In genomic region chrX:1727531-1728027, GRCh38 we compare ENCODE assay signal across 14 cellular contexts.
A peak's percentile ranks its signal among the peaks of the same experiment; 100 is the strongest.
DNase-seq lines count a peak whose midpoint lies in the region; ATAC-seq and TF ChIP-seq lines count a peak whose summit lies in the region.
"Had no signal": no experiment of that assay in that cellular context is flagged by ENCODE, and none has a peak within 500 bp of the region (broad histone marks: within the 10 kb centered on the region; RNA-seq: fewer than 3 reads in every experiment).

No MANE protein-coding gene starts in this region.

- H3K27me3 ChIP-seq in HUES48 (ENCODE audit: control insufficient read depth, insufficient read depth, low read length) = no peaks in the 10 kb centered on the region

- no peak overlapping the region for H3K9ac ChIP-seq in HUES48 (ENCODE audit: low read depth, low read length)

- H3K27me3 Mint-ChIP-seq in WTC11 (ENCODE audit: low read depth) = no peaks in the 10 kb centered on the region
- H3K27me3 Mint-ChIP-seq: brain; CD8-positive, alpha-beta memory T cell had no signal

- H3K4me3 ChIP-seq in HUES48 (ENCODE audit: low read depth, low read length) = no peak overlapping the region
- H3K4me3 ChIP-seq: K562 had no signal

- DNase-seq in Caki2 (ENCODE audit: low read depth) = peak; percentile 91
- DNase-seq in WTC11 (ENCODE audit: low spot score) = peak; percentile 50
- DNase-seq in kidney tubule cell (ENCODE audit: low spot score) = peak; percentile 92
- no peak for DNase-seq in stimulated activated effector memory CD8-positive, alpha-beta T cell treated with anti-CD3 and anti-CD28 coated beads, Interleukin-12 subunit alpha, Interleukin-12 subunit beta, amount 100 ng/mL, for 72 hours (ENCODE audit: low spot score in 2 of 2)
- DNase-seq in ureter (ENCODE audit: low spot score) = no peak
- DNase-seq in NCI-H146 (lab: John Stamatoyannopoulos, UW) = no peak
- DNase-seq: CD8-positive, alpha-beta memory T cell; HCEC 1CT; posterior cingulate gyrus; stimulated activated CD4-positive, alpha-beta T cell treated with anti-CD3 and anti-CD28 coated beads, Interleukin-4, amount 100 ng/mL, for 24 hours had no signal

- no peak for TF ChIP-seq CTCF in WTC11 (IDR thresholded peaks at IDR 0.05)

- H3K36me3 Mint-ChIP-seq in WTC11 = no peaks in the 10 kb centered on the region
- peaks cover 16% of the 10 kb centered on the region for H3K36me3 Mint-ChIP-seq in stimulated activated effector memory CD8-positive, alpha-beta T cell treated with anti-CD3 and anti-CD28 coated beads, Interleukin-12 subunit alpha, Interleukin-12 subunit beta, amount 100 ng/mL, for 72 hours
- H3K36me3 Mint-ChIP-seq: brain had no signal

- POLR2A ChIA-PET in WTC11 (lab: Charles Lee) = no interaction called here

- CTCF ChIA-PET in WTC11 (lab: Charles Lee) = no interaction called here

- H3K36me3 ChIP-seq in HUES48 (ENCODE audit: control insufficient read depth, insufficient read depth, low read length) = no peaks in the 10 kb centered on the region

- no peak overlapping the region for H3K4me3 Mint-ChIP-seq in WTC11
- H3K4me3 Mint-ChIP-seq in stimulated activated effector memory CD8-positive, alpha-beta T cell treated with anti-CD3 and anti-CD28 coated beads, Interleukin-12 subunit alpha, Interleukin-12 subunit beta, amount 100 ng/mL, for 72 hours = no peak overlapping the region
- H3K4me3 Mint-ChIP-seq: brain; CD8-positive, alpha-beta memory T cell had no signal

- ATAC-seq in WTC11 (peak; percentile 94), GM19455 (IDR thresholded peaks at IDR 0.05; ENCODE audit: unreplicated experiment) (no peak)
- no peak for ATAC-seq in stimulated activated effector memory CD8-positive, alpha-beta T cell treated with anti-CD3 and anti-CD28 coated beads, Interleukin-12 subunit alpha, Interleukin-12 subunit beta, amount 100 ng/mL, for 72 hours
- ATAC-seq: K562 had no signal

- H3K4me1 ChIP-seq in HUES48 (ENCODE audit: control insufficient read depth, insufficient read depth, low read length) = no peaks in the 10 kb centered on the region

- no peaks in the 10 kb centered on the region for H3K9me3 ChIP-seq in HUES48 (ENCODE audit: control insufficient read depth, insufficient read depth, low read length)

- no peak overlapping the region for H3K27ac Mint-ChIP-seq in WTC11
- no peak overlapping the region for H3K27ac Mint-ChIP-seq in stimulated activated effector memory CD8-positive, alpha-beta T cell treated with anti-CD3 and anti-CD28 coated beads, Interleukin-12 subunit alpha, Interleukin-12 subunit beta, amount 100 ng/mL, for 72 hours
- H3K27ac Mint-ChIP-seq: brain; CD8-positive, alpha-beta memory T cell had no signal

- in situ Hi-C loops in Caki2 (cut with HindIII; ENCODE audit: low pct_unique_long_range_greater_than_20kb, low sequenced_read_pairs) = no loop called here

- peaks cover 5% of the 10 kb centered on the region for H3K4me1 Mint-ChIP-seq in WTC11
- no peaks in the 10 kb centered on the region for H3K4me1 Mint-ChIP-seq in stimulated activated effector memory CD8-positive, alpha-beta T cell treated with anti-CD3 and anti-CD28 coated beads, Interleukin-12 subunit alpha, Interleukin-12 subunit beta, amount 100 ng/mL, for 72 hours
- H3K4me1 Mint-ChIP-seq: brain; CD8-positive, alpha-beta memory T cell had no signal

- H3K27ac ChIP-seq in HUES48 (ENCODE audit: low read depth, low read length) = peak overlapping the region; percentile 26

- H3K9me3 Mint-ChIP-seq in WTC11 = peaks cover 10% of the 10 kb centered on the region; the same call in 1 of the 2 replicates
- peaks cover 4% of the 10 kb centered on the region for H3K9me3 Mint-ChIP-seq in stimulated activated effector memory CD8-positive, alpha-beta T cell treated with anti-CD3 and anti-CD28 coated beads, Interleukin-12 subunit alpha, Interleukin-12 subunit beta, amount 100 ng/mL, for 72 hours

TF ChIP-seq in WTC11, 78 proteins besides CTCF, POLR2A, EP300 and RAD21:
- TF ChIP-seq CBFB (CRISPR knock-in tag; IDR thresholded peaks at IDR 0.05; ENCODE audit: low read depth) = no peak
- no peak for TF ChIP-seq MLX (CRISPR knock-in tag; IDR thresholded peaks at IDR 0.05)
- TF ChIP-seq JUN (CRISPR knock-in tag; IDR thresholded peaks at IDR 0.05) = no peak
- no peak for TF ChIP-seq OVOL2 (CRISPR knock-in tag; IDR thresholded peaks at IDR 0.05; ENCODE audit: borderline replicate concordance)
- no peak for TF ChIP-seq ZNF317 (CRISPR knock-in tag; IDR thresholded peaks at IDR 0.05; ENCODE audit: borderline replicate concordance, low read depth)
- no peak for TF ChIP-seq CDX4 (CRISPR knock-in tag; IDR thresholded peaks at IDR 0.05; ENCODE audit: borderline replicate concordance)
- TF ChIP-seq TEAD1 (CRISPR knock-in tag; IDR thresholded peaks at IDR 0.05) = no peak
- no peak for TF ChIP-seq SOX15 (CRISPR knock-in tag; IDR thresholded peaks at IDR 0.05)
- no peak for TF ChIP-seq FOXK1 (CRISPR knock-in tag; IDR thresholded peaks at IDR 0.05)
- no peak for TF ChIP-seq ZNF416 (CRISPR knock-in tag; IDR thresholded peaks at IDR 0.05)
- TF ChIP-seq NFYB (CRISPR knock-in tag; conservative IDR thresholded peaks at IDR 0.05; ENCODE audit: low read depth) = no peak
- TF ChIP-seq ZNF281 (CRISPR knock-in tag; IDR thresholded peaks at IDR 0.05) = no peak
- no peak for TF ChIP-seq ZMAT4 (CRISPR knock-in tag; IDR thresholded peaks at IDR 0.05)
TF ChIP-seq in WTC11: peak in this region for 0.

Comparison
In these comparisons a context has a peak if more than half of its experiments do, and no peak if none do; other contexts are left out.
1. DNase-seq: peak in Caki2 (single experiment), WTC11 (single experiment) and kidney tubule cell (single experiment); none in stimulated activated effector memory CD8-positive, alpha-beta T cell treated with anti-CD3 and anti-CD28 coated beads, Interleukin-12 subunit alpha, Interleukin-12 subunit beta, amount 100 ng/mL, for 72 hours (0 of 2), ureter (single experiment) and NCI-H146 (single experiment).